ENCODE assay signal across 16 cellular contexts in the genomic region with DNA sequence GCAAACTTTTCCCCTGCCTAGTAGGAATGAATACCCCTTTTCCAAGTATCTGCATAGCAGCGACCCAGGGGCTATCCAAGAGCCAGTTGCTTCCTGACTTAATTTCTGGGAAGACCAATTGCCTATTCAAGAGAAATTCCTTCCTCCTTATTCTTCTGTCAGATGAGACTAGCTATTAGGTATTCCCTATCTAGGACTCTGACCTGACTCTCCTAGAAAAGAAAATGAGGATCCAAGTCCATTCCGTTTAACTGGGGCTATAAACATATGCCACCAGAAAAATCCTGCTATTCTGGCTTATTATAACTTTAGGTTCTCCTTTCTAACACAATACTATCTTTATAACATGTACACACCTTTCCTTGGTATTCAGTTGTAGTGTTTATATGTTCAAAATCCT. TPM values are rescaled to one million over a fixed set of nuclear protein-coding genes. Genes with fewer than 3 reads are reported as not detected.
"Had no signal": no experiment of that assay in that cellular context is flagged by ENCODE, and none has a peak within 500 bp of the region (broad histone marks: within the 10 kb centered on the region; RNA-seq: fewer than 3 reads in every experiment).

No MANE protein-coding gene starts in this region.

- H3K9me3 ChIP-seq: heart left ventricle, sigmoid colon, uterus had no signal

- H3K36me3 Mint-ChIP-seq: activated naive CD8-positive, alpha-beta T cell had no signal

- H3K4me3 ChIP-seq: heart left ventricle, sigmoid colon, uterus had no signal

- H3K4me3 Mint-ChIP-seq: activated CD4-positive, alpha-beta memory T cell treated with anti-CD3 and anti-CD28 coated beads, Interleukin-2, amount 10 ng/mL, durations not matched to agents 7 days and 5 days; activated CD4-positive, alpha-beta T cell treated with anti-CD3 and anti-CD28 coated beads for 36 hours; activated naive CD8-positive, alpha-beta T cell had no signal

- H3K27me3 Mint-ChIP-seq: activated CD4-positive, alpha-beta memory T cell treated with anti-CD3 and anti-CD28 coated beads, Interleukin-2, amount 10 ng/mL, durations not matched to agents 7 days and 5 days; activated naive CD8-positive, alpha-beta T cell had no signal

- H3K27me3 ChIP-seq: brain microvascular endothelial cell, heart left ventricle, sigmoid colon, uterus had no signal

- H3K4me1 ChIP-seq: sigmoid colon, uterus had no signal

- H3K9me3 Mint-ChIP-seq: activated CD4-positive, alpha-beta memory T cell treated with anti-CD3 and anti-CD28 coated beads, Interleukin-2, amount 10 ng/mL, durations not matched to agents 7 days and 5 days had no signal

- H3K27ac ChIP-seq: brain microvascular endothelial cell, epithelial cell of prostate, heart left ventricle, sigmoid colon, uterus had no signal

- ATAC-seq: activated CD4-positive, alpha-beta T cell treated with anti-CD3 and anti-CD28 coated beads for 36 hours had no signal

- DNase-seq: activated CD4-positive, alpha-beta memory T cell treated with anti-CD3 and anti-CD28 coated beads, Interleukin-2, amount 10 ng/mL, durations not matched to agents 7 days and 5 days; activated CD4-positive, alpha-beta T cell treated with anti-CD3 and anti-CD28 coated beads for 36 hours; activated effector memory CD4-positive, alpha-beta T cell treated with anti-CD3 and anti-CD28 coated beads, Interleukin-2, amount 50 U/mL, for 16 hours; activated T-cell treated with anti-CD3 and anti-CD28 coated beads, Interleukin-2, amount 50 U/mL, for 48 hours; brain microvascular endothelial cell; dermis blood vessel endothelial cell; sigmoid colon; stimulated activated CD4-positive, alpha-beta T cell treated with anti-CD3 and anti-CD28 coated beads, Interleukin-1b, Interleukin-23, amount 100 ng/mL, for 48 hours; T-helper 2 cell; uterus had no signal

- H3K36me3 ChIP-seq: brain microvascular endothelial cell, heart left ventricle, sigmoid colon, uterus had no signal

- H3K27ac Mint-ChIP-seq: activated CD4-positive, alpha-beta memory T cell treated with anti-CD3 and anti-CD28 coated beads, Interleukin-2, amount 10 ng/mL, durations not matched to agents 7 days and 5 days; activated CD4-positive, alpha-beta T cell treated with anti-CD3 and anti-CD28 coated beads for 36 hours; activated naive CD8-positive, alpha-beta T cell had no signal

RNA-seq across cellular contexts. Expression of a gene that starts 1.7 kb away (rescaled TPM):
- total RNA-seq: frontal cortex, heart left ventricle, osteoblast, pulmonary artery endothelial cell had no signal
